1 cellular context compared by ENCODE assay signal in genomic region chr7:54987772-54988171, GRCh38.
A peak's percentile ranks its signal among the peaks of the same experiment; 100 is the strongest.
TF ChIP-seq lines count a peak whose summit lies in the region.

No MANE protein-coding gene starts in this region.

TF ChIP-seq in HepG2, 621 proteins besides CTCF, POLR2A, EP300 and RAD21 (continued from another document and continues in another):
- TF ChIP-seq, protein P1, sequence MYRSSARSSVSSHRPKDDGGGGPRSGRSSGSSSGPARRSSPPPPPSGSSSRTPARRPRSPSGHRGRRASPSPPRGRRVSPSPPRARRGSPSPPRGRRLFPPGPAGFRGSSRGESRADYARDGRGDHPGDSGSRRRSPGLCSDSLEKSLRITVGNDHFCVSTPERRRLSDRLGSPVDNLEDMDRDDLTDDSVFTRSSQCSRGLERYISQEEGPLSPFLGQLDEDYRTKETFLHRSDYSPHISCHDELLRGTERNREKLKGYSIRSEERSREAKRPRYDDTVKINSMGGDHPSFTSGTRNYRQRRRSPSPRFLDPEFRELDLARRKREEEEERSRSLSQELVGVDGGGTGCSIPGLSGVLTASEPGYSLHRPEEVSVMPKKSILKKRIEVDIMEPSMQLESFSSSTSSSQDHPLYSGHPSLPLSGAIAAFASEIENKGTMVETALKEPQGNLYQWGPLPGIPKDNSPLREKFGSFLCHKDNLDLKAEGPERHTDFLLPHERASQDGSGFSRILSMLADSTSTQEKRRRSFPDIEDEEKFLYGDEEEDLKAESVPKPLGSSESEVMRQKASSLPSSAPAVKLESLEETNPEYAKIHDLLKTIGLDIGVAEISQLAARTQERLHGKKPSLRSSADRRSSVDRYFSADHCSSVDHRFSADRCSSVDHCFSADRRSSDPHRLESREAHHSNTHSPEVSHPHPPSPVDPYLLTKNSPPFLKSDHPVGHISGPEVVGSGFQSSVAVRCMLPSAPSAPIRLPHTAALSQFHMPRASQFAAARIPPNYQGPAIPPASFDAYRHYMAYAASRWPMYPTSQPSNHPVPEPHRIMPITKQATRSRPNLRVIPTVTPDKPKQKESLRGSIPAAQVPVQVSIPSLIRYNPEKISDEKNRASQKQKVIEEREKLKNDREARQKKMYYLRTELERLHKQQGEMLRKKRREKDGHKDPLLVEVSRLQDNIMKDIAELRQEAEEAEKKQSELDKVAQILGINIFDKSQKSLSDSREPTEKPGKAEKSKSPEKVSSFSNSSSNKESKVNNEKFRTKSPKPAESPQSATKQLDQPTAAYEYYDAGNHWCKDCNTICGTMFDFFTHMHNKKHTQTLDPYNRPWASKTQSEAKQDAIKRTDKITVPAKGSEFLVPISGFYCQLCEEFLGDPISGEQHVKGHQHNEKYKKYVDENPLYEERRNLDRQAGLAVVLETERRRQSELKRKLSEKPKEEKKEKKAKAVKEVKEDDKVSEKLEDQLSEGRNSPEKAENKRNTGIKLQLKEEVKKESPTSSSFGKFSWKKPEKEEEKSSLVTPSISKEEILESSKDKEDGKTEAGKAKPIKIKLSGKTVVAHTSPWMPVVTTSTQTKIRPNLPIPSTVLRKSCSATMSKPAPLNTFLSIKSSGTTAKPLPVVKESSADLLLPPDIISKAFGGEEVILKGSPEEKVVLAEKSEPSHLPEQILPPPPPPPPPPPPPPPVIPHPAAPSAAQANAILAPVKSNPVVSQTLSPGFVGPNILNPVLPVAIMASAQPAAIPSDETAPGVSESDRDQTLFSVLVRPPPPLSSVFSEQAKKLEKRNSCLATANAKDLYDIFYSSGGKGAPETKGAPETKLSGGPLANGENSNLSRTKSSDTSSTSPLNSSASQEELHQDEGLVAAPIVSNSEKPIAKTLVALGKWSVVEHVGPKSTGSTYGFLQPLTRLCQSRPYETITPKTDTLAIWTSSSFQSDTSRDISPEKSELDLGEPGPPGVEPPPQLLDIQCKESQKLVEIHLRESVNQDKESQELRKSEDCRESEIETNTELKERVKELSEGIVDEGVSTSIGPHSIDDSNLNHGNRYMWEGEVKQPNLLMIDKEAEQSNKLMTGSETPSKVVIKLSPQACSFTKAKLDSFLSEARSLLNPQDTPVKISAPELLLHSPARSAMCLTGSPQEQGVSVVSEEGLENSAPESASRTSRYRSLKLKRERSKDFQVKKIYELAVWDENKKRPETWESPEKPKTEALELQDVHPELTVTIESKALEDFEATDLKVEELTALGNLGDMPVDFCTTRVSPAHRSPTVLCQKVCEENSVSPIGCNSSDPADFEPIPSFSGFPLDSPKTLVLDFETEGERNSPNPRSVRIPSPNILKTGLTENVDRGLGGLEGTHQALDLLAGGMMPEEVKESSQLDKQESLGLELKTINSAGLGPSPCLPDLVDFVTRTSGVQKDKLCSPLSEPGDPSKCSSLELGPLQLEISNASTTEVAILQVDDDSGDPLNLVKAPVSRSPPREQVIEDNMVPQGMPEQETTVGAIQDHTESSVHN (CRISPR knock-in tag; IDR thresholded peaks at IDR 0.05) = no peak
- TF ChIP-seq, protein P2, sequence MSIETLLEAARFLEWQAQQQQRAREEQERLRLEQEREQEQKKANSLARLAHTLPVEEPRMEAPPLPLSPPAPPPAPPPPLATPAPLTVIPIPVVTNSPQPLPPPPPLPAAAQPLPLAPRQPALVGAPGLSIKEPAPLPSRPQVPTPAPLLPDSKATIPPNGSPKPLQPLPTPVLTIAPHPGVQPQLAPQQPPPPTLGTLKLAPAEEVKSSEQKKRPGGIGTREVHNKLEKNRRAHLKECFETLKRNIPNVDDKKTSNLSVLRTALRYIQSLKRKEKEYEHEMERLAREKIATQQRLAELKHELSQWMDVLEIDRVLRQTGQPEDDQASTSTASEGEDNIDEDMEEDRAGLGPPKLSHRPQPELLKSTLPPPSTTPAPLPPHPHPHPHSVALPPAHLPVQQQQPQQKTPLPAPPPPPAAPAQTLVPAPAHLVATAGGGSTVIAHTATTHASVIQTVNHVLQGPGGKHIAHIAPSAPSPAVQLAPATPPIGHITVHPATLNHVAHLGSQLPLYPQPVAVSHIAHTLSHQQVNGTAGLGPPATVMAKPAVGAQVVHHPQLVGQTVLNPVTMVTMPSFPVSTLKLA (IDR thresholded peaks at IDR 0.05) = no peak
- TF ChIP-seq KAT8 (CRISPR knock-in tag; IDR thresholded peaks at IDR 0.05) (peak; percentile 40; the same call in 1 of the 2 replicates), NCOA2 (CRISPR knock-in tag; IDR thresholded peaks at IDR 0.05) (peak; percentile 70; the same call in 1 of the 2 replicates), REXO4 (CRISPR knock-in tag; IDR thresholded peaks at IDR 0.05; ENCODE audit: borderline replicate concordance) (no peak), GATAD1 (CRISPR knock-in tag; IDR thresholded peaks at IDR 0.05) (0 out of 2 replicates have a peak, but pooled peaks have one; percentile 12), RELA (CRISPR knock-in tag; IDR thresholded peaks at IDR 0.05) (no peak), HCFC1 (IDR thresholded peaks at IDR 0.05; ENCODE audit: low read depth, low read length) (no peak), TCF7L2 (IDR thresholded peaks at IDR 0.05; ENCODE audit: low read depth, low read length) (no peak), RXRA (CRISPR knock-in tag; IDR thresholded peaks at IDR 0.05) (no peak), MTF2 (CRISPR knock-in tag; IDR thresholded peaks at IDR 0.05; ENCODE audit: borderline replicate concordance) (no peak), ZBTB20 (CRISPR knock-in tag; IDR thresholded peaks at IDR 0.05; ENCODE audit: borderline replicate concordance, low read depth) (no peak), ZNF607 (CRISPR knock-in tag; IDR thresholded peaks at IDR 0.05; ENCODE audit: borderline replicate concordance) (no peak), NFE2L1 (CRISPR knock-in tag; IDR thresholded peaks at IDR 0.05; ENCODE audit: borderline replicate concordance) (no peak), SIX4 (CRISPR knock-in tag; IDR thresholded peaks at IDR 0.05) (no peak), IKZF5 (CRISPR knock-in tag; IDR thresholded peaks at IDR 0.05) (no peak), KLF11 (CRISPR knock-in tag; IDR thresholded peaks at IDR 0.05) (no peak), KAT2B (IDR thresholded peaks at IDR 0.05; ENCODE audit: borderline replicate concordance, low read depth, low read length) (no peak), ZNF569 (CRISPR knock-in tag; IDR thresholded peaks at IDR 0.05; ENCODE audit: borderline replicate concordance) (no peak), CHD2 (IDR thresholded peaks at IDR 0.05; ENCODE audit: low read depth, low read length) (no peak), ZNF775 (CRISPR knock-in tag; IDR thresholded peaks at IDR 0.05; ENCODE audit: borderline replicate concordance) (no peak), ZNF441 (CRISPR knock-in tag; IDR thresholded peaks at IDR 0.05; ENCODE audit: borderline replicate concordance) (no peak), ZNF253 (CRISPR knock-in tag; IDR thresholded peaks at IDR 0.05; ENCODE audit: borderline replicate concordance) (no peak), THAP7 (CRISPR knock-in tag; IDR thresholded peaks at IDR 0.05) (no peak), JDP2 (CRISPR knock-in tag; IDR thresholded peaks at IDR 0.05; ENCODE audit: borderline replicate concordance) (no peak), ATF1 (CRISPR knock-in tag; IDR thresholded peaks at IDR 0.05) (0 out of 2 replicates have a peak, but pooled peaks have one; percentile 21), NFIC (IDR thresholded peaks at IDR 0.05; ENCODE audit: low read length) (peak; percentile 50; the same call in 1 of the 2 replicates), ZZZ3 (CRISPR knock-in tag; IDR thresholded peaks at IDR 0.05; ENCODE audit: borderline replicate concordance) (no peak), MIXL1 (CRISPR knock-in tag; IDR thresholded peaks at IDR 0.05) (peak; percentile 68; the same call in 1 of the 2 replicates), ZNF598 (CRISPR knock-in tag; IDR thresholded peaks at IDR 0.05; ENCODE audit: borderline replicate concordance) (no peak), ZSCAN22 (CRISPR knock-in tag; IDR thresholded peaks at IDR 0.05) (no peak), WIZ (CRISPR knock-in tag; IDR thresholded peaks at IDR 0.05) (no peak), NONO (IDR thresholded peaks at IDR 0.05) (no peak), NONO (CRISPR knock-in tag; conservative IDR thresholded peaks at IDR 0.05) (no peak), ZNF614 (CRISPR knock-in tag; IDR thresholded peaks at IDR 0.05; ENCODE audit: borderline replicate concordance) (no peak), ZNF10 (CRISPR knock-in tag; IDR thresholded peaks at IDR 0.05; ENCODE audit: borderline replicate concordance, low read depth) (no peak), ZFP90 (CRISPR knock-in tag; IDR thresholded peaks at IDR 0.05; ENCODE audit: borderline replicate concordance) (no peak), SNAI1 (CRISPR knock-in tag; IDR thresholded peaks at IDR 0.05; ENCODE audit: borderline replicate concordance) (no peak), ZNF101 (CRISPR knock-in tag; IDR thresholded peaks at IDR 0.05; ENCODE audit: borderline replicate concordance, low read depth) (no peak), IRF2 (CRISPR knock-in tag; IDR thresholded peaks at IDR 0.05) (no peak), TARDBP (CRISPR knock-in tag; IDR thresholded peaks at IDR 0.05) (no peak), HNF4G (IDR thresholded peaks at IDR 0.05; ENCODE audit: borderline replicate concordance, low read depth, low read length) (peak; percentile 55; the same call in 1 of the 2 replicates), HNF4G (CRISPR knock-in tag; IDR thresholded peaks at IDR 0.05; ENCODE audit: borderline replicate concordance, low read depth) (no peak), CSRNP1 (CRISPR knock-in tag; IDR thresholded peaks at IDR 0.05) (no peak)
- TF ChIP-seq, protein P3, sequence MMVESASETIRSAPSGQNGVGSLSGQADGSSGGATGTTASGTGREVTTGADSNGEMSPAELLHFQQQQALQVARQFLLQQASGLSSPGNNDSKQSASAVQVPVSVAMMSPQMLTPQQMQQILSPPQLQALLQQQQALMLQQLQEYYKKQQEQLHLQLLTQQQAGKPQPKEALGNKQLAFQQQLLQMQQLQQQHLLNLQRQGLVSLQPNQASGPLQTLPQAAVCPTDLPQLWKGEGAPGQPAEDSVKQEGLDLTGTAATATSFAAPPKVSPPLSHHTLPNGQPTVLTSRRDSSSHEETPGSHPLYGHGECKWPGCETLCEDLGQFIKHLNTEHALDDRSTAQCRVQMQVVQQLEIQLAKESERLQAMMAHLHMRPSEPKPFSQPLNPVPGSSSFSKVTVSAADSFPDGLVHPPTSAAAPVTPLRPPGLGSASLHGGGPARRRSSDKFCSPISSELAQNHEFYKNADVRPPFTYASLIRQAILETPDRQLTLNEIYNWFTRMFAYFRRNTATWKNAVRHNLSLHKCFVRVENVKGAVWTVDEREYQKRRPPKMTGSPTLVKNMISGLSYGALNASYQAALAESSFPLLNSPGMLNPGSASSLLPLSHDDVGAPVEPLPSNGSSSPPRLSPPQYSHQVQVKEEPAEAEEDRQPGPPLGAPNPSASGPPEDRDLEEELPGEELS (CRISPR knock-in tag; IDR thresholded peaks at IDR 0.05) = peak; percentile 93
- TF ChIP-seq, protein P4, sequence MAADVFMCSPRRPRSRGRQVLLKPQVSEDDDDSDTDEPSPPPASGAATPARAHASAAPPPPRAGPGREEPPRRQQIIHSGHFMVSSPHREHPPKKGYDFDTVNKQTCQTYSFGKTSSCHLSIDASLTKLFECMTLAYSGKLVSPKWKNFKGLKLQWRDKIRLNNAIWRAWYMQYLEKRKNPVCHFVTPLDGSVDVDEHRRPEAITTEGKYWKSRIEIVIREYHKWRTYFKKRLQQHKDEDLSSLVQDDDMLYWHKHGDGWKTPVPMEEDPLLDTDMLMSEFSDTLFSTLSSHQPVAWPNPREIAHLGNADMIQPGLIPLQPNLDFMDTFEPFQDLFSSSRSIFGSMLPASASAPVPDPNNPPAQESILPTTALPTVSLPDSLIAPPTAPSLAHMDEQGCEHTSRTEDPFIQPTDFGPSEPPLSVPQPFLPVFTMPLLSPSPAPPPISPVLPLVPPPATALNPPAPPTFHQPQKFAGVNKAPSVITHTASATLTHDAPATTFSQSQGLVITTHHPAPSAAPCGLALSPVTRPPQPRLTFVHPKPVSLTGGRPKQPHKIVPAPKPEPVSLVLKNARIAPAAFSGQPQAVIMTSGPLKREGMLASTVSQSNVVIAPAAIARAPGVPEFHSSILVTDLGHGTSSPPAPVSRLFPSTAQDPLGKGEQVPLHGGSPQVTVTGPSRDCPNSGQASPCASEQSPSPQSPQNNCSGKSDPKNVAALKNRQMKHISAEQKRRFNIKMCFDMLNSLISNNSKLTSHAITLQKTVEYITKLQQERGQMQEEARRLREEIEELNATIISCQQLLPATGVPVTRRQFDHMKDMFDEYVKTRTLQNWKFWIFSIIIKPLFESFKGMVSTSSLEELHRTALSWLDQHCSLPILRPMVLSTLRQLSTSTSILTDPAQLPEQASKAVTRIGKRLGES (CRISPR knock-in tag; IDR thresholded peaks at IDR 0.05; ENCODE audit: borderline replicate concordance) = no peak
- TF ChIP-seq, protein P5, sequence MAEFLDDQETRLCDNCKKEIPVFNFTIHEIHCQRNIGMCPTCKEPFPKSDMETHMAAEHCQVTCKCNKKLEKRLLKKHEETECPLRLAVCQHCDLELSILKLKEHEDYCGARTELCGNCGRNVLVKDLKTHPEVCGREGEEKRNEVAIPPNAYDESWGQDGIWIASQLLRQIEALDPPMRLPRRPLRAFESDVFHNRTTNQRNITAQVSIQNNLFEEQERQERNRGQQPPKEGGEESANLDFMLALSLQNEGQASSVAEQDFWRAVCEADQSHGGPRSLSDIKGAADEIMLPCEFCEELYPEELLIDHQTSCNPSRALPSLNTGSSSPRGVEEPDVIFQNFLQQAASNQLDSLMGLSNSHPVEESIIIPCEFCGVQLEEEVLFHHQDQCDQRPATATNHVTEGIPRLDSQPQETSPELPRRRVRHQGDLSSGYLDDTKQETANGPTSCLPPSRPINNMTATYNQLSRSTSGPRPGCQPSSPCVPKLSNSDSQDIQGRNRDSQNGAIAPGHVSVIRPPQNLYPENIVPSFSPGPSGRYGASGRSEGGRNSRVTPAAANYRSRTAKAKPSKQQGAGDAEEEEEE (CRISPR knock-in tag; IDR thresholded peaks at IDR 0.05; ENCODE audit: borderline replicate concordance) = no peak
